In genomic region chr11:128458316-128458715, GRCh38 we compare ENCODE assay signal across 11 cellular contexts.
A peak's percentile ranks its signal among the peaks of the same experiment; 100 is the strongest.
DNase-seq lines count a peak whose midpoint lies in the region; ATAC-seq and TF ChIP-seq lines count a peak whose summit lies in the region.
"Had no signal": no experiment of that assay in that cellular context is flagged by ENCODE, and none has a peak within 500 bp of the region (broad histone marks: within the 10 kb centered on the region; RNA-seq: fewer than 3 reads in every experiment).

No MANE protein-coding gene starts in this region.

- intact Hi-C loops in CD8-positive, alpha-beta T cell (cut with DNase I, micrococcal nuclease) = loop anchor here in 1 of 2 experiments (10.0 kb wide), 1 partner anchor 424 kb away; no protein-coding TSS in a partner anchor

- DNase-seq in CD8-positive, alpha-beta T cell = no peak
- DNase-seq in choroid plexus epithelial cell (ENCODE audit: low read depth) = peak; percentile 82
- DNase-seq in natural killer cell treated with Interleukin-12 subunit alpha and Interleukin-12 subunit beta and Interleukin-15 and Interleukin-18, amount 100 ng/mL, for 72 hours (ENCODE audit: low spot score) = no peak
- DNase-seq in NCI-H1436 (lab: John Stamatoyannopoulos, UW) = no peak
- DNase-seq in hippocampal formation (lab: John Stamatoyannopoulos, UW) = no peak
- DNase-seq in 8988T = no peak
- DNase-seq: activated naive CD4-positive, alpha-beta T cell treated with anti-CD3 and anti-CD28 coated beads for 36 hours; naive B cell had no signal

- H3K9me3 Mint-ChIP-seq in CD8-positive, alpha-beta T cell = no peaks in the 10 kb centered on the region
- peaks cover 3% of the 10 kb centered on the region for H3K9me3 Mint-ChIP-seq in natural killer cell treated with Interleukin-12 subunit alpha and Interleukin-12 subunit beta and Interleukin-15 and Interleukin-18, amount 100 ng/mL, for 72 hours
- H3K9me3 Mint-ChIP-seq: activated naive CD4-positive, alpha-beta T cell treated with anti-CD3 and anti-CD28 coated beads for 36 hours; naive B cell had no signal

- no peak overlapping the region for H3K27ac ChIP-seq in CD8-positive, alpha-beta T cell (ENCODE audit: low read depth, low read length)
- H3K27ac ChIP-seq: KMS-11 had no signal

- H3K27me3 Mint-ChIP-seq in CD8-positive, alpha-beta T cell (ENCODE audit: low read depth) = no peaks in the 10 kb centered on the region
- no peaks in the 10 kb centered on the region for H3K27me3 Mint-ChIP-seq in natural killer cell treated with Interleukin-12 subunit alpha and Interleukin-12 subunit beta and Interleukin-15 and Interleukin-18, amount 100 ng/mL, for 72 hours
- H3K27me3 Mint-ChIP-seq: naive B cell had no signal

- TF ChIP-seq CTCF in CD8-positive, alpha-beta T cell (IDR thresholded peaks at IDR 0.05) = no peak
- no peak for TF ChIP-seq CTCF in choroid plexus epithelial cell (conservative IDR thresholded peaks at IDR 0.05; ENCODE audit: low read depth, low read length)

- no peak overlapping the region for H3K4me3 ChIP-seq in CD8-positive, alpha-beta T cell (ENCODE audit: low read depth, low read length)
- no peak overlapping the region for H3K4me3 ChIP-seq in choroid plexus epithelial cell (ENCODE audit: low read depth, low read length)

- H3K4me1 ChIP-seq in CD8-positive, alpha-beta T cell (ENCODE audit: insufficient read depth, low read length) = peaks cover 53% of the 10 kb centered on the region

- H3K36me3 Mint-ChIP-seq in CD8-positive, alpha-beta T cell = peaks cover 91% of the 10 kb centered on the region
- H3K36me3 Mint-ChIP-seq in natural killer cell treated with Interleukin-12 subunit alpha and Interleukin-12 subunit beta and Interleukin-15 and Interleukin-18, amount 100 ng/mL, for 72 hours = peaks cover 81% of the 10 kb centered on the region

- CTCF ChIA-PET in CD8-positive, alpha-beta T cell (lab: Charles Lee) = interaction anchor here (0.8 to 4.9 kb wide), 7 partner anchors 21 to 373 kb away, joined by 3 to 28 read pairs (median 3); no protein-coding TSS in a partner anchor

- no peaks in the 10 kb centered on the region for H3K27me3 ChIP-seq in CD8-positive, alpha-beta T cell (ENCODE audit: insufficient read depth, low read length)

- peaks cover 94% of the 10 kb centered on the region for H3K4me1 Mint-ChIP-seq in CD8-positive, alpha-beta T cell (ENCODE audit: low read depth)
- H3K4me1 Mint-ChIP-seq in natural killer cell treated with Interleukin-12 subunit alpha and Interleukin-12 subunit beta and Interleukin-15 and Interleukin-18, amount 100 ng/mL, for 72 hours (ENCODE audit: low read depth in 2 of 2) = peaks cover 67 to 73% of the 10 kb centered on the region in 2 donors

- peaks cover 65% of the 10 kb centered on the region for H3K36me3 ChIP-seq in CD8-positive, alpha-beta T cell (ENCODE audit: insufficient read depth, low read length)

- H3K9me3 ChIP-seq in CD8-positive, alpha-beta T cell (ENCODE audit: low read length) = no peaks in the 10 kb centered on the region

- POLR2A ChIA-PET in CD8-positive, alpha-beta T cell (lab: Charles Lee) = interaction anchor here (0.8 to 3.6 kb wide), 11 partner anchors 11 to 168 kb away, joined by 3 to 15 read pairs (median 3); no protein-coding TSS in a partner anchor

- H3K4me3 Mint-ChIP-seq in CD8-positive, alpha-beta T cell = no peak overlapping the region
- H3K4me3 Mint-ChIP-seq in natural killer cell treated with Interleukin-12 subunit alpha and Interleukin-12 subunit beta and Interleukin-15 and Interleukin-18, amount 100 ng/mL, for 72 hours = no peak overlapping the region
- H3K4me3 Mint-ChIP-seq: activated naive CD4-positive, alpha-beta T cell treated with anti-CD3 and anti-CD28 coated beads for 36 hours; naive B cell had no signal

- peak overlapping the region; percentile 87 for H3K27ac Mint-ChIP-seq in CD8-positive, alpha-beta T cell
- H3K27ac Mint-ChIP-seq in natural killer cell treated with Interleukin-12 subunit alpha and Interleukin-12 subunit beta and Interleukin-15 and Interleukin-18, amount 100 ng/mL, for 72 hours = peak overlapping the region; percentile 95 to 96

- no peak for ATAC-seq in CD8-positive, alpha-beta T cell
- no peak for ATAC-seq in natural killer cell treated with Interleukin-12 subunit alpha and Interleukin-12 subunit beta and Interleukin-15 and Interleukin-18, amount 100 ng/mL, for 72 hours
- ATAC-seq in GM21390 (IDR thresholded peaks at IDR 0.05; ENCODE audit: unreplicated experiment) = no peak

TF ChIP-seq in PFSK-1, 5 proteins besides CTCF, POLR2A, EP300 and RAD21:
- TF ChIP-seq FOXP2 (optimal IDR thresholded peaks at IDR 0.05; ENCODE audit: borderline replicate concordance, extremely low read depth, extremely low read length, insufficient read depth) (no peak), TAF1 (IDR thresholded peaks at IDR 0.05; ENCODE audit: borderline replicate concordance, insufficient read depth, low read length) (no peak), POLR2AphosphoS5 (IDR thresholded peaks at IDR 0.05; ENCODE audit: low read depth, low read length) (peak; percentile 48)
